In genomic region chr15:70582143-70582945, GRCh38 we compare ENCODE assay signal across 20 cellular contexts.
DNase-seq lines count a peak whose midpoint lies in the region; ATAC-seq, FAIRE-seq and TF ChIP-seq lines count a peak whose summit lies in the region.
"Had no signal": no experiment of that assay in that cellular context is flagged by ENCODE, and none has a peak within 500 bp of the region (broad histone marks: within the 10 kb centered on the region; RNA-seq: fewer than 3 reads in every experiment).

No MANE protein-coding gene starts in this region.

- FAIRE-seq in small intestine (lab: Jason Lieb, UNC), result no peak
- FAIRE-seq: islet of Langerhans had no signal

- DNase-seq in activated CD8-positive, alpha-beta memory T cell treated with anti-CD3 and anti-CD28 coated beads, Interleukin-2, amount 50 U/mL, for 48 hours, result peak; percentile 29
- no peak for DNase-seq in activated CD8-positive, alpha-beta memory T cell treated with anti-CD3 and anti-CD28 coated beads, Interleukin-2, amount 10 ng/mL, durations not matched to agents 7 days and 5 days
- peak; percentile 27 for DNase-seq in NCI-H2196 (lab: John Stamatoyannopoulos, UW; ENCODE audit: unreplicated experiment)
- DNase-seq in fibroblast of mammary gland (ENCODE audit: low read depth), result peak; percentile 71
- DNase-seq in suprapubic skin (ENCODE audit: low spot score in 2 of 2), result peak; percentile 11 to 34
- no peak for DNase-seq in small intestine
- DNase-seq in activated effector memory CD4-positive, alpha-beta T cell treated with Interleukin-2 at 50 U/mL for 16 hours, result no peak
- no peak for DNase-seq in superior temporal gyrus (ENCODE audit: extremely low spot score)
- DNase-seq: ACHN; activated CD4-positive, alpha-beta T cell treated with anti-CD3 and anti-CD28 coated beads for 36 hours; foreskin melanocyte; H7; NCI-H1417 treated with DMSO at 0.1 percent for 48 hours; sigmoid colon had no signal

- no peak overlapping the region for H3K27ac Mint-ChIP-seq in activated CD8-positive, alpha-beta memory T cell treated with anti-CD3 and anti-CD28 coated beads, Interleukin-2, amount 10 ng/mL, durations not matched to agents 7 days and 5 days
- H3K27ac Mint-ChIP-seq: activated CD4-positive, alpha-beta T cell treated with anti-CD3 and anti-CD28 coated beads for 36 hours; mesothelial cell of epicardium; stimulated activated memory B cell treated with anti-CD40 and anti-IgM and Interleukin-4, amounts not matched to agents 10 μg/mL and 1 μg/mL and 100 μg/mL, for 72 hours; T-helper 2 cell treated with Interferon-gamma antibody and Interleukin-4, amounts not matched to agents 5 μg/mL and 100 μg/mL, for 36 hours had no signal

- WGBS in suprapubic skin, result 69% methylated on average over 5 of the region's 5 CpGs
- WGBS in small intestine, 3 donors, result 68 to 74% (median 70%) methylated on average over 5 of the region's 5 CpGs

- peaks cover 6% of the 10 kb centered on the region for H3K4me1 Mint-ChIP-seq in activated CD8-positive, alpha-beta memory T cell treated with anti-CD3 and anti-CD28 coated beads, Interleukin-2, amount 10 ng/mL, durations not matched to agents 7 days and 5 days

- no peak overlapping the region for H3K4me3 ChIP-seq in fibroblast of mammary gland (ENCODE audit: control insufficient read depth, low read depth, low read length)
- H3K4me3 ChIP-seq in suprapubic skin, result no peak overlapping the region
- H3K4me3 ChIP-seq in small intestine (ENCODE audit: low read depth in 1 of 2, low read length in 2 of 2), result no peak overlapping the region
- H3K4me3 ChIP-seq: sigmoid colon, vagina had no signal

- TF ChIP-seq EP300 in suprapubic skin (IDR thresholded peaks at IDR 0.05), result no peak

- no peak for TF ChIP-seq POLR2A in suprapubic skin (IDR thresholded peaks at IDR 0.05)

- no peak for ATAC-seq in activated CD8-positive, alpha-beta memory T cell treated with anti-CD3 and anti-CD28 coated beads, Interleukin-2, amount 10 ng/mL, durations not matched to agents 7 days and 5 days
- ATAC-seq: activated CD4-positive, alpha-beta T cell treated with anti-CD3 and anti-CD28 coated beads for 36 hours; stimulated activated memory B cell treated with anti-CD40 and anti-IgM and Interleukin-4, amounts not matched to agents 10 μg/mL and 1 μg/mL and 100 μg/mL, for 72 hours had no signal

- H3K27me3 ChIP-seq in suprapubic skin (peaks cover 23% of the 10 kb centered on the region), small intestine (ENCODE audit: control insufficient read depth in 2 of 2, insufficient read depth in 2 of 2, low read length in 2 of 2) (no peaks in the 10 kb centered on the region)
- H3K27me3 ChIP-seq: vagina had no signal

- H3K36me3 ChIP-seq in suprapubic skin (no peaks in the 10 kb centered on the region), small intestine (ENCODE audit: control insufficient read depth in 2 of 2, insufficient read depth in 2 of 2, low read length in 2 of 2) (no peaks in the 10 kb centered on the region)
- H3K36me3 ChIP-seq: neutrophil, sigmoid colon, vagina had no signal

- H3K9me3 ChIP-seq in suprapubic skin (no peaks in the 10 kb centered on the region), small intestine (ENCODE audit: control insufficient read depth, low read depth) (no peaks in the 10 kb centered on the region)
- H3K9me3 ChIP-seq: neutrophil, sigmoid colon, vagina had no signal

- H3K27ac ChIP-seq in suprapubic skin (no peak overlapping the region), small intestine (ENCODE audit: low read depth in 1 of 2, low read length in 1 of 2) (no peak overlapping the region)
- H3K27ac ChIP-seq: neutrophil, sigmoid colon, vagina had no signal

- no peak overlapping the region for H3K4me3 Mint-ChIP-seq in activated CD8-positive, alpha-beta memory T cell treated with anti-CD3 and anti-CD28 coated beads, Interleukin-2, amount 10 ng/mL, durations not matched to agents 7 days and 5 days
- H3K4me3 Mint-ChIP-seq: activated CD4-positive, alpha-beta T cell treated with anti-CD3 and anti-CD28 coated beads for 36 hours; mesothelial cell of epicardium; stimulated activated memory B cell treated with anti-CD40 and anti-IgM and Interleukin-4, amounts not matched to agents 10 μg/mL and 1 μg/mL and 100 μg/mL, for 72 hours; T-helper 2 cell treated with Interferon-gamma antibody and Interleukin-4, amounts not matched to agents 5 μg/mL and 100 μg/mL, for 36 hours had no signal

- H3K9me3 Mint-ChIP-seq in activated CD8-positive, alpha-beta memory T cell treated with anti-CD3 and anti-CD28 coated beads, Interleukin-2, amount 10 ng/mL, durations not matched to agents 7 days and 5 days (ENCODE audit: low read depth), result no peaks in the 10 kb centered on the region
- H3K9me3 Mint-ChIP-seq: mesothelial cell of epicardium; stimulated activated memory B cell treated with anti-CD40 and anti-IgM and Interleukin-4, amounts not matched to agents 10 μg/mL and 1 μg/mL and 100 μg/mL, for 72 hours; T-helper 2 cell treated with Interferon-gamma antibody and Interleukin-4, amounts not matched to agents 5 μg/mL and 100 μg/mL, for 36 hours had no signal

- no peaks in the 10 kb centered on the region for H3K36me3 Mint-ChIP-seq in activated CD8-positive, alpha-beta memory T cell treated with anti-CD3 and anti-CD28 coated beads, Interleukin-2, amount 10 ng/mL, durations not matched to agents 7 days and 5 days
- H3K36me3 Mint-ChIP-seq: mesothelial cell of epicardium; stimulated activated memory B cell treated with anti-CD40 and anti-IgM and Interleukin-4, amounts not matched to agents 10 μg/mL and 1 μg/mL and 100 μg/mL, for 72 hours had no signal

- peaks cover 11% of the 10 kb centered on the region for H3K4me1 ChIP-seq in suprapubic skin
- no peaks in the 10 kb centered on the region for H3K4me1 ChIP-seq in small intestine (ENCODE audit: control insufficient read depth in 2 of 2, insufficient read depth in 1 of 2, low read depth in 1 of 2, low read length in 1 of 2)

- CTCF ChIA-PET in activated CD8-positive, alpha-beta memory T cell treated with anti-CD3 and anti-CD28 coated beads, Interleukin-2, amount 10 ng/mL, durations not matched to agents 7 days and 5 days (lab: Charles Lee), result interaction anchor here (1.5 kb wide), 1 partner anchor 11 kb away, joined by 3 read pairs; no protein-coding TSS in a partner anchor

- H3K27me3 Mint-ChIP-seq in activated CD8-positive, alpha-beta memory T cell treated with anti-CD3 and anti-CD28 coated beads, Interleukin-2, amount 10 ng/mL, durations not matched to agents 7 days and 5 days, result peaks cover 33% of the 10 kb centered on the region

- TF ChIP-seq CTCF in fibroblast of mammary gland (conservative IDR thresholded peaks at IDR 0.05; ENCODE audit: control insufficient read depth, insufficient read depth, low read depth, low read length), result no peak
- TF ChIP-seq CTCF in suprapubic skin (IDR thresholded peaks at IDR 0.05), result no peak

Comparison
In these comparisons a context has a peak if more than half of its experiments do, and no peak if none do; other contexts are left out.
1. DNase-seq: peak in activated CD8-positive, alpha-beta memory T cell treated with anti-CD3 and anti-CD28 coated beads, Interleukin-2, amount 50 U/mL, for 48 hours (single experiment), NCI-H2196 (single experiment), fibroblast of mammary gland (single experiment) and suprapubic skin (2 of 2); none in activated CD8-positive, alpha-beta memory T cell treated with anti-CD3 and anti-CD28 coated beads, Interleukin-2, amount 10 ng/mL, durations not matched to agents 7 days and 5 days (single experiment), small intestine (single experiment), activated effector memory CD4-positive, alpha-beta T cell treated with Interleukin-2 at 50 U/mL for 16 hours (single experiment) and superior temporal gyrus (single experiment).